Comparison of ENCODE assay signal across 1 cellular context in the genomic region with DNA sequence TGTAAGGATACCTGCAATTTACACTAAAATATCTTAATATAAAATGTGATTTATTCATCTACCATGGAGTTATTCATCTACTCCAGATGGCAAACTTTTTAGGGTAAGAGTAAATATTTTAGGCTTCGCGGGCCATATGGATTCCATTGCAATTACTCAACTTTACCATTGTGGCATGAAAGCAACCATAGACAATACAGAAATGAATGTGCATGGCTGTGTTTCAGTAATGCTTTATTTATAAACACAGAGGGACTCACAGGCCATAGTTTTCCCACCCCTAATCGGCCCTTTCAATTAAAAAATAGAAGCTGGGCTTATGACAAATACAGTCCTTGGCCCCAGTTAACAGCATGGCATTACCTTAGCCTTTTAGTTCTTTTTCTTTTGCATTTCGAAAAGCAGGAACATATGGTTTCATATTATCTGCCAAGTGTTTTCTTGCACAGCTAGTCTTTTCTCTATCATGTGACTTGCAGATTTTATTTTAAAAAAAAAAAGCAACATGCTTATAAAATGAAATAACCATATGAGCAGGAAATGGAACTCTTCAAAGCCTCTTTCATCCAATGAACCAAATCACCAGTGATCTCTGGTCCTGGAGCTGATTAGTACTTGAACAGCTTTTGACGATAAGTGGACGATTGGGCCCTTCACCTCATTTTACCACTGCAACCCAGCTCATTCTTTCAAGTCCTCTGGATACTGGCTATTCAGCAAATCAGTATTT.
A peak's percentile ranks its signal among the peaks of the same experiment; 100 is the strongest.
TF ChIP-seq lines count a peak whose summit lies in the region.

No MANE protein-coding gene starts in this region.

TF ChIP-seq in IMR-90, 13 proteins besides CTCF, POLR2A, EP300 and RAD21:
- no peak for TF ChIP-seq NFE2L2 (IDR thresholded peaks at IDR 0.05; ENCODE audit: low read depth, low read length)
- no peak for TF ChIP-seq FOS (IDR thresholded peaks at IDR 0.05; ENCODE audit: low read depth, low read length)
- no peak for TF ChIP-seq MXI1 (IDR thresholded peaks at IDR 0.05; ENCODE audit: borderline replicate concordance, low read depth, low read length)
- no peak for TF ChIP-seq RCOR1 (IDR thresholded peaks at IDR 0.05; ENCODE audit: insufficient replicate concordance, low read length)
- peak; percentile 10; the same call in 1 of the 2 replicates for TF ChIP-seq CEBPB (IDR thresholded peaks at IDR 0.05; ENCODE audit: low read depth, low read length)
- TF ChIP-seq CHD1 (IDR thresholded peaks at IDR 0.05; ENCODE audit: low read depth, low read length): no peak
